27 cellular contexts compared by ENCODE assay signal in genomic region chr22:19996694-19997384, GRCh38. TPM values are rescaled to one million over a fixed set of nuclear protein-coding genes. Genes with fewer than 3 reads are reported as not detected.
DNase-seq lines count a peak whose midpoint lies in the region; ATAC-seq and TF ChIP-seq lines count a peak whose summit lies in the region.
"Had no signal": no experiment of that assay in that cellular context is flagged by ENCODE, and none has a peak within 500 bp of the region (broad histone marks: within the 10 kb centered on the region; RNA-seq: fewer than 3 reads in every experiment).

No MANE protein-coding gene starts in this region.

- no peaks in the 10 kb centered on the region for H3K9me3 Mint-ChIP-seq in endothelial cell (ENCODE audit: unreplicated experiment)
- peaks cover 3% of the 10 kb centered on the region for H3K9me3 Mint-ChIP-seq in neural crest cell
- H3K9me3 Mint-ChIP-seq: activated naive CD4-positive, alpha-beta T cell treated with anti-CD3 and anti-CD28 coated beads for 36 hours; activated T-cell treated with anti-CD3 and anti-CD28 coated beads, Interleukin-2, amount 50 U/mL, for 24 hours; immature natural killer cell; T-helper 2 cell treated with Interferon-gamma antibody and Interleukin-4, amounts not matched to agents 5 μg/mL and 100 μg/mL, for 36 hours had no signal

- H3K9me3 ChIP-seq in right atrium auricular region (no peaks in the 10 kb centered on the region), aorta (ENCODE audit: control insufficient read depth, low read length) (no peaks in the 10 kb centered on the region), Peyer's patch (no peaks in the 10 kb centered on the region)
- H3K9me3 ChIP-seq: Caco-2, lower lobe of right lung had no signal

- H3K4me3 Mint-ChIP-seq in endothelial cell (ENCODE audit: unreplicated experiment) = no peak overlapping the region
- no peak overlapping the region for H3K4me3 Mint-ChIP-seq in neural crest cell
- H3K4me3 Mint-ChIP-seq: activated naive CD4-positive, alpha-beta T cell treated with anti-CD3 and anti-CD28 coated beads for 36 hours; activated T-cell treated with anti-CD3 and anti-CD28 coated beads, Interleukin-2, amount 50 U/mL, for 24 hours; B cell; immature natural killer cell; T-helper 2 cell treated with Interferon-gamma antibody and Interleukin-4, amounts not matched to agents 5 μg/mL and 100 μg/mL, for 36 hours had no signal

- H3K4me1 ChIP-seq in right atrium auricular region (peaks cover 0 to 74% of the 10 kb centered on the region in 2 donors), aorta (ENCODE audit: control insufficient read depth in 1 of 2, insufficient read depth in 2 of 2, low read length in 2 of 2) (no peaks in the 10 kb centered on the region), Peyer's patch (no peaks in the 10 kb centered on the region)
- H3K4me1 ChIP-seq: Caco-2 had no signal

- no peak for TF ChIP-seq POLR2A in Peyer's patch (IDR thresholded peaks at IDR 0.05)

- ATAC-seq in Right ventricle myocardium inferior (no peak), aorta (ENCODE audit: low FRiP score) (no peak)
- ATAC-seq: Panc1; stimulated activated naive CD8-positive, alpha-beta T cell treated with anti-CD3 and anti-CD28 coated beads, Interleukin-15, Interleukin-2, amounts not matched to agents 100 U/mL and 50 U/mL, for 24 hours had no signal

- H3K27me3 Mint-ChIP-seq in endothelial cell (ENCODE audit: unreplicated experiment) = peaks cover 11% of the 10 kb centered on the region
- no peaks in the 10 kb centered on the region for H3K27me3 Mint-ChIP-seq in neural crest cell (ENCODE audit: low read depth)
- H3K27me3 Mint-ChIP-seq: activated T-cell treated with anti-CD3 and anti-CD28 coated beads, Interleukin-2, amount 50 U/mL, for 24 hours; B cell had no signal

- peaks cover 3% of the 10 kb centered on the region for H3K36me3 Mint-ChIP-seq in endothelial cell (ENCODE audit: low read depth, unreplicated experiment)
- no peaks in the 10 kb centered on the region for H3K36me3 Mint-ChIP-seq in neural crest cell (ENCODE audit: low read depth)

- H3K4me3 ChIP-seq in right atrium auricular region (no peak overlapping the region), aorta (ENCODE audit: low read length in 2 of 2) (no peak overlapping the region), Peyer's patch (no peak overlapping the region)
- H3K4me3 ChIP-seq: lower lobe of right lung, SK-N-MC had no signal

- H3K27ac ChIP-seq in right atrium auricular region = no peak overlapping the region
- H3K27ac ChIP-seq in aorta (ENCODE audit: low read depth in 1 of 2, low read length in 2 of 2) = no peak overlapping the region
- no peak overlapping the region for H3K27ac ChIP-seq in Peyer's patch
- H3K27ac ChIP-seq: parathyroid adenoma, SK-N-MC had no signal

- H3K4me1 Mint-ChIP-seq in endothelial cell (ENCODE audit: unreplicated experiment) (peaks cover 6% of the 10 kb centered on the region), neural crest cell (peaks cover 58% of the 10 kb centered on the region)
- H3K4me1 Mint-ChIP-seq: B cell, immature natural killer cell had no signal

- TF ChIP-seq CTCF in right atrium auricular region (IDR thresholded peaks at IDR 0.05) (no peak), endothelial cell (IDR thresholded peaks at IDR 0.05; ENCODE audit: unreplicated experiment) (no peak), neural crest cell (conservative IDR thresholded peaks at IDR 0.05) (no peak), Peyer's patch (IDR thresholded peaks at IDR 0.05) (no peak)

- H3K27me3 ChIP-seq in right atrium auricular region = no peaks in the 10 kb centered on the region
- no peaks in the 10 kb centered on the region for H3K27me3 ChIP-seq in aorta (ENCODE audit: control insufficient read depth in 1 of 2, insufficient read depth in 2 of 2, low read length in 1 of 2)
- H3K27me3 ChIP-seq in Peyer's patch = no peaks in the 10 kb centered on the region

- DNase-seq in Right ventricle myocardium inferior (ENCODE audit: missing footprints) (peak; percentile 58), right atrium auricular region (ENCODE audit: low spot score) (no peak), endothelial cell (ENCODE audit: low spot score) (no peak), neural crest cell (ENCODE audit: low read depth, low spot score) (no peak), aorta (peak; percentile 42 to 67), Peyer's patch (no peak)
- no peak for DNase-seq in stimulated activated CD4-positive, alpha-beta T cell treated with anti-CD3 and anti-CD28 coated beads, Interleukin-15, amount 100 ng/mL, for 24 hours
- no peak for DNase-seq in activated T-cell treated with anti-CD3 and anti-CD28 coated beads, Interleukin-2, amount 50 U/mL, for 48 hours
- DNase-seq: 8988T; activated naive CD4-positive, alpha-beta T cell treated with anti-CD3 and anti-CD28 coated beads for 36 hours; activated T-cell treated with anti-CD3 and anti-CD28 coated beads, Interleukin-2, amount 50 U/mL, for 24 hours; anterior cingulate cortex; Caco-2; HCEC 1CT; immature natural killer cell; Karpas-422; lower lobe of right lung; NCI-H1092; NCI-H2029 treated with DMSO at 0.1 percent for 48 hours; stimulated activated CD4-positive, alpha-beta T cell treated with anti-CD3 and anti-CD28 coated beads, Interleukin-2, amount 100 ng/mL, for 48 hours; stimulated activated naive CD8-positive, alpha-beta T cell treated with anti-CD3 and anti-CD28 coated beads, Interleukin-15, Interleukin-2, amounts not matched to agents 100 U/mL and 50 U/mL, for 24 hours; trophoblast cell had no signal

- WGBS in aorta, 2 donors = 81 to 88% methylated on average over 12 of the region's 12 CpGs

- intact Hi-C loops in Right ventricle myocardium inferior (cut with DNase I) (no loop called here), aorta (cut with DNase I) (loop anchor here in 1 of 2 donors (1.0 kb wide), 1 partner anchor 13 kb away; no protein-coding TSS in a partner anchor)

- H3K36me3 ChIP-seq in right atrium auricular region = no peaks in the 10 kb centered on the region
- no peaks in the 10 kb centered on the region for H3K36me3 ChIP-seq in aorta (ENCODE audit: control insufficient read depth in 1 of 2, insufficient read depth in 2 of 2, low read length in 1 of 2)
- H3K36me3 ChIP-seq in Peyer's patch = no peaks in the 10 kb centered on the region
- H3K36me3 ChIP-seq: lower lobe of right lung had no signal

- H3K27ac Mint-ChIP-seq in endothelial cell (ENCODE audit: unreplicated experiment) (peak overlapping the region; percentile 52), neural crest cell (ENCODE audit: unreplicated experiment) (peak overlapping the region; percentile 16)
- H3K27ac Mint-ChIP-seq: activated naive CD4-positive, alpha-beta T cell treated with anti-CD3 and anti-CD28 coated beads for 36 hours; activated T-cell treated with anti-CD3 and anti-CD28 coated beads, Interleukin-2, amount 50 U/mL, for 24 hours; B cell; immature natural killer cell; T-helper 2 cell treated with Interferon-gamma antibody and Interleukin-4, amounts not matched to agents 5 μg/mL and 100 μg/mL, for 36 hours had no signal

RNA-seq across cellular contexts. Expression of gene ARVCF, which starts 19.8 kb away (rescaled TPM):
- total RNA-seq in Right ventricle myocardium inferior (30.5 TPM), right atrium auricular region (10 to 100 TPM; 16.7 to 35.8 TPM), endothelial cell (ENCODE audit: unreplicated experiment) (67.3 TPM), neural crest cell (93.5 and 105 TPM in 2 replicates), aorta (10 to 100 TPM; 59.7 to 64.4 TPM), Peyer's patch (10 to 100 TPM; 10.7 to 21.2 (median 18.4) TPM)
- 100 to 1,000 TPM in 1 of 2 donors, 10 to 100 TPM in 1; 15.4 to 102 TPM for polyA plus RNA-seq in aorta

RNA-seq across cellular contexts. Expression of gene TANGO2, which starts 24.1 kb away (rescaled TPM):
- total RNA-seq in Right ventricle myocardium inferior = 54.6 TPM
- total RNA-seq in right atrium auricular region = 100 to 1,000 TPM in 1 of 2 donors, 10 to 100 TPM in 1; 95.2 to 101 TPM
- 15.3 TPM for total RNA-seq in endothelial cell (ENCODE audit: unreplicated experiment)
- 12.8 and 13.4 TPM in 2 replicates for total RNA-seq in neural crest cell
- 10 to 100 TPM; 35.2 to 45.3 TPM for total RNA-seq in aorta
- 10 to 100 TPM; 24.8 to 38.0 TPM for polyA plus RNA-seq in aorta
- 10 to 100 TPM; 27.2 to 45.4 (median 41.0) TPM for total RNA-seq in Peyer's patch

RNA-seq across cellular contexts. Expression of gene TXNRD2, which starts 55.2 kb away (rescaled TPM):
- total RNA-seq in Right ventricle myocardium inferior (40.9 TPM), right atrium auricular region (10 to 100 TPM; 16.2 to 18.4 TPM), endothelial cell (ENCODE audit: unreplicated experiment) (23.0 TPM), neural crest cell (21.7 and 22.2 TPM in 2 replicates), aorta (10 to 100 TPM; 21.0 to 29.5 TPM), Peyer's patch (10 to 100 TPM; 24.7 to 29.8 (median 27.2) TPM)
- 10 to 100 TPM; 13.3 to 59.0 TPM for polyA plus RNA-seq in aorta

RNA-seq across cellular contexts. Expression of gene COMT, which starts 55.3 kb away (rescaled TPM):
- total RNA-seq in Right ventricle myocardium inferior (104 TPM), right atrium auricular region (100 to 1,000 TPM; 142 to 195 TPM), endothelial cell (ENCODE audit: unreplicated experiment) (49.0 TPM), neural crest cell (70.9 and 86.4 TPM in 2 replicates), aorta (100 to 1,000 TPM; 101 to 111 TPM), Peyer's patch (100 to 1,000 TPM in 3 of 4 donors, 10 to 100 TPM in 1; 89.1 to 149 (median 138) TPM)
- 100 to 1,000 TPM in 1 of 2 donors, 10 to 100 TPM in 1; 96.7 to 176 TPM for polyA plus RNA-seq in aorta

Comparison
In these comparisons a context has a peak if more than half of its experiments do, and no peak if none do; other contexts are left out.
1. DNase-seq: peak in Right ventricle myocardium inferior (single experiment) and aorta (2 of 2); none in right atrium auricular region (single experiment), endothelial cell (single experiment), neural crest cell (single experiment), stimulated activated CD4-positive, alpha-beta T cell treated with anti-CD3 and anti-CD28 coated beads, Interleukin-15, amount 100 ng/mL, for 24 hours (single experiment), Peyer's patch (0 of 3) and activated T-cell treated with anti-CD3 and anti-CD28 coated beads, Interleukin-2, amount 50 U/mL, for 48 hours (0 of 2).